In the genomic region with DNA sequence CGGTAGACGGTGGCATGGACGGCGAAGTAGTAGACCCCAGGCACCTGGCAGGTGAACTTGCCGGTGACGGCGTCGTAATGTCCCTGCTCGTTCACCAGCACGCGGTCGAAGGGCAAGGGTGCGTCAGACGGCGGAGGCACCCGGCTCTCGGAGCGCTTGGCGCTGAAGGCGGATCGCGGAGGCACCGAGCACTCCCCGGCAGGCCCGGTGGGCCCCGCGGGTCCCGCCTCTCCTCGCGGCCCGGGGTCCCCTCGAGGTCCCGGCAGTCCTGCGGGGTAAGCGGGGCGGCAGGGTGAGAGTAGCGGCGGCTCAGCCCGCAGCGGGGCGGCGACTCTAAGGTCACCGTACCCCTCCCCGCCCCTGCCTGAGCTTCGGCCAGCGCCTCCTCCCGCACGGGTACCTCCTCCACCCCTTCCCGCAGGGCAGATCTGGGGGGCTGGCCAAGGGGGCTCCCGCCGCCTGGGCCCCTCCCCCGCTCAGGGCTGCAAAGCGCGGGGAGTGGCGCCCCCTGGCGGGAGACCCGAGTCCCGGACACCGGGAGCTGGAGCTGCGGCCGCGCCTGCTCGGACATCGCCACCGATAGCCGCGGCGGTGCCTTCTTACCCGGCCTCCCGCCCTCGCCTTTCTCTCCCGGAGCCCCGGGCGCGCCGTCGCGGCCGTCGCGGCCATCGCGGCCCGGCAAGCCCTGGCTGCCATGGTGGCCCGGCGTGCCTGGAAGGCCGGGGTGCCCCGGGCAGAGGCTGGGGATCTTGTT, we compare ENCODE assay signal across 8 cellular contexts. TPM values are rescaled to one million over a fixed set of nuclear protein-coding genes. Genes with fewer than 3 reads are reported as not detected.
DNase-seq lines count a peak whose midpoint lies in the region; ATAC-seq, FAIRE-seq and TF ChIP-seq lines count a peak whose summit lies in the region.

No MANE protein-coding gene starts in this region.

- no peak for FAIRE-seq in GM12891 (lab: Jason Lieb, UNC)

- CTCF ChIA-PET in A673 (lab: Charles Lee): interaction anchor here (0.5 to 4.2 kb wide), 11 partner anchors 10 to 273 kb away, joined by 3 to 40 read pairs (median 3); partner anchors contain the start of genes MCAM and USP2

- peak; percentile 76 for ATAC-seq in mucosa of descending colon

- H3K36me3 ChIP-seq in A673 (ENCODE audit: insufficient read depth, low read length, poor library complexity, severe bottlenecking): peaks cover 12% of the 10 kb centered on the region
- no peaks in the 10 kb centered on the region for H3K36me3 ChIP-seq in WERI-Rb-1
- no peaks in the 10 kb centered on the region for H3K36me3 ChIP-seq in mucosa of descending colon (ENCODE audit: low read depth)
- no peaks in the 10 kb centered on the region for H3K36me3 ChIP-seq in transverse colon
- H3K36me3 ChIP-seq in HAP-1 (replicated peaks): peaks cover 14% of the 10 kb centered on the region

- no TSS peak for BruUV-seq in A673 (replicated peaks; lab: Mats Ljungman, UMichigan)

- H3K4me1 ChIP-seq in A673 (ENCODE audit: insufficient read depth, low read length, poor library complexity, severe bottlenecking) (peaks cover 44% of the 10 kb centered on the region), mucosa of descending colon (ENCODE audit: low read depth) (peaks cover 30% of the 10 kb centered on the region), transverse colon (peaks cover 23 to 62% (median 48%) of the 10 kb centered on the region in 4 donors), HAP-1 (peaks cover 11% of the 10 kb centered on the region)

- 21% methylated on average over 17 of the region's 88 CpGs; no CpG with 5 or more reads in 1 of the 2 donors for WGBS in transverse colon (ENCODE audit: low coverage in 1 of 2), 2 donors

- intact Hi-C loops in A673 (cut with micrococcal nuclease; ENCODE audit: unreplicated experiment): loop anchor here (5.0 to 10.0 kb wide), 2 partner anchors 43 to 435 kb away; partner anchors contain the start of gene USP2
- intact Hi-C loops in mucosa of descending colon (cut with DNase I, micrococcal nuclease): no loop called here
- intact Hi-C loops in transverse colon (cut with DNase I; ENCODE audit: low total_unique reads): no loop called here

- H3K9me3 ChIP-seq in A673 (ENCODE audit: low read depth, low read length, poor library complexity, severe bottlenecking) (no peaks in the 10 kb centered on the region), WERI-Rb-1 (ENCODE audit: severe bottlenecking) (no peaks in the 10 kb centered on the region), mucosa of descending colon (no peaks in the 10 kb centered on the region), transverse colon (no peaks in the 10 kb centered on the region), HAP-1 (no peaks in the 10 kb centered on the region)

- peak overlapping the region; percentile 58 for H3K4me3 ChIP-seq in A673 (ENCODE audit: low read depth, low read length, poor library complexity, severe bottlenecking)
- H3K4me3 ChIP-seq in WERI-Rb-1 (ENCODE audit: low read depth, low read length): peak overlapping the region; percentile 44
- peak overlapping the region; percentile 3 for H3K4me3 ChIP-seq in epithelial cell of esophagus (ENCODE audit: low read length)
- H3K4me3 ChIP-seq in mucosa of descending colon: peak overlapping the region; percentile 15
- H3K4me3 ChIP-seq in transverse colon: peak overlapping the region; percentile 27 to 49 (median 42)
- H3K4me3 ChIP-seq in HAP-1: no peak overlapping the region

- peak overlapping the region; percentile 48 for H3K27ac ChIP-seq in A673 (ENCODE audit: low read depth, low read length, poor library complexity, severe bottlenecking)
- no peak overlapping the region for H3K27ac ChIP-seq in WERI-Rb-1
- peak overlapping the region; percentile 80 to 84 (median 82) for H3K27ac ChIP-seq in transverse colon

- DNase-seq in A673 (ENCODE audit: low spot score): peak; percentile 58
- peak; percentile 72 for DNase-seq in GM12891 (ENCODE audit: insufficient read length, low spot score)
- peak; percentile 76 for DNase-seq in WERI-Rb-1
- DNase-seq in epithelial cell of esophagus (ENCODE audit: low read depth): peak; percentile 29
- peak; percentile 71 to 78 (median 72) for DNase-seq in mucosa of descending colon
- DNase-seq in transverse colon: peak; percentile 68
- DNase-seq in cerebellar nuclear complex (lab: John Stamatoyannopoulos, UW): no peak
- DNase-seq in HAP-1 (ENCODE audit: low spot score in 2 of 2): no peak

- H3K27me3 ChIP-seq in A673 (replicated peaks; ENCODE audit: insufficient read depth, low read depth, low read length, poor library complexity): peaks cover 16% of the 10 kb centered on the region
- H3K27me3 ChIP-seq in WERI-Rb-1 (ENCODE audit: insufficient read depth, low read depth, severe bottlenecking): peaks cover 25% of the 10 kb centered on the region
- peaks cover 41% of the 10 kb centered on the region for H3K27me3 ChIP-seq in transverse colon
- H3K27me3 ChIP-seq in HAP-1 (ENCODE audit: low read depth): no peaks in the 10 kb centered on the region

- in situ Hi-C loops in transverse colon (cut with MboI; ENCODE audit: low pct_ligation_motif_present in 1 of 4, low pct_unique_long_range_greater_than_20kb in 1 of 4, low sequenced_read_pairs in 3 of 4): no loop called here
- in situ Hi-C loops in HAP-1 (cut with MboI; ENCODE audit: low sequenced_read_pairs): no loop called here

- TF ChIP-seq EP300 in transverse colon (IDR thresholded peaks at IDR 0.05; ENCODE audit: low read depth): no peak

- peak; percentile 90 for TF ChIP-seq CTCF in A673 (conservative IDR thresholded peaks at IDR 0.05; ENCODE audit: low read depth, low read length)
- peak; percentile 89 for TF ChIP-seq CTCF in WERI-Rb-1 (IDR thresholded peaks at IDR 0.05; ENCODE audit: low read depth, low read length)
- peak; percentile 40 for TF ChIP-seq CTCF in epithelial cell of esophagus (IDR thresholded peaks at IDR 0.05; ENCODE audit: insufficient read depth, low read depth, low read length, missing control alignments)
- TF ChIP-seq CTCF in mucosa of descending colon (IDR thresholded peaks at IDR 0.05): peak; percentile 77
- TF ChIP-seq CTCF in transverse colon (IDR thresholded peaks at IDR 0.05): peak; percentile 67 to 93 (median 90)

- POLR2A ChIA-PET in A673 (lab: Charles Lee; ENCODE audit: low non-redundant PET): no interaction called here

- TF ChIP-seq POLR2A in GM12891 (IDR thresholded peaks at IDR 0.05; ENCODE audit: low read depth, low read length): no peak
- TF ChIP-seq POLR2A in transverse colon (IDR thresholded peaks at IDR 0.05): no peak

TF ChIP-seq in GM12891, 5 proteins besides CTCF, POLR2A, EP300 and RAD21:
- no peak for TF ChIP-seq SPI1 (IDR thresholded peaks at IDR 0.05; ENCODE audit: low read depth, low read length)
- TF ChIP-seq POLR2AphosphoS5 (IDR thresholded peaks at IDR 0.05; ENCODE audit: low read depth, low read length): no peak
- TF ChIP-seq POU2F2 (IDR thresholded peaks at IDR 0.05; ENCODE audit: low read depth, low read length): no peak
- no peak for TF ChIP-seq PAX5 (IDR thresholded peaks at IDR 0.05; ENCODE audit: insufficient read depth, low read length, severe bottlenecking)
- TF ChIP-seq TAF1 (IDR thresholded peaks at IDR 0.05; ENCODE audit: low read depth, low read length): no peak
TF ChIP-seq in GM12891: peak in this region for 0.

RNA-seq across cellular contexts. Expression of gene C1QTNF5, which starts 0.9 kb away (rescaled TPM):
- total RNA-seq in A673 (2021) (0.31 TPM in 1 of 2 replicates, not detected in the other), mucosa of descending colon (10 to 100 TPM in 1 of 3 donors, 1 to 10 TPM in 2; 5.1 to 13.9 (median 9.3) TPM), transverse colon (10 to 100 TPM in 2 of 4 donors, 1 to 10 TPM in 2; 7.6 to 20.5 (median 11.4) TPM)
- polyA plus RNA-seq in GM12891 (2012; ENCODE audit: low read depth, missing spikeins): not detected

RNA-seq across cellular contexts. Expression of gene RNF26, which starts 5.4 kb away (rescaled TPM):
- 81.3 and 89.3 TPM in 2 replicates for total RNA-seq in A673 (2021)
- polyA plus RNA-seq in GM12891 (2012; ENCODE audit: low read depth, missing spikeins): 14.5 TPM
- 10 to 100 TPM; 20.7 to 24.7 (median 23.7) TPM for total RNA-seq in mucosa of descending colon
- 10 to 100 TPM; 10.0 to 27.3 (median 13.9) TPM for total RNA-seq in transverse colon

RNA-seq across cellular contexts. Expression of gene MFRP, which starts 6.7 kb away (rescaled TPM):
- not detected in 2 replicates for total RNA-seq in A673 (2021)
- not detected for polyA plus RNA-seq in GM12891 (2012; ENCODE audit: low read depth, missing spikeins)
- not detected for total RNA-seq in mucosa of descending colon
- under 1 TPM in 1 of 4 donors, not detected in 3; 0.32 TPM for total RNA-seq in transverse colon

RNA-seq across cellular contexts. Expression of gene MCAM, which starts 22.8 kb away (rescaled TPM):
- total RNA-seq in A673 (2021): 14.4 and 20.0 TPM in 2 replicates
- polyA plus RNA-seq in GM12891 (2012; ENCODE audit: low read depth, missing spikeins): 0.39 TPM
- total RNA-seq in mucosa of descending colon: 100 to 1,000 TPM in 1 of 3 donors, 10 to 100 TPM in 1, 1 to 10 TPM in 1; 9.7 to 186 (median 32.5) TPM
- 100 to 1,000 TPM in 3 of 4 donors, 10 to 100 TPM in 1; 87.4 to 466 (median 150) TPM for total RNA-seq in transverse colon

RNA-seq across cellular contexts. Expression of gene USP2, which starts 41.7 kb away (rescaled TPM):
- total RNA-seq in A673 (2021): 4.8 and 6.2 TPM in 2 replicates
- 0.04 TPM for polyA plus RNA-seq in GM12891 (2012; ENCODE audit: low read depth, missing spikeins)
- 10 to 100 TPM; 16.9 to 84.3 (median 26.7) TPM for total RNA-seq in mucosa of descending colon
- 10 to 100 TPM in 3 of 4 donors, 1 to 10 TPM in 1; 9.8 to 26.6 (median 22.7) TPM for total RNA-seq in transverse colon

Comparison
In these comparisons a context has a peak if more than half of its experiments do, and no peak if none do; other contexts are left out.
1. DNase-seq: peak in A673 (single experiment), GM12891 (single experiment), WERI-Rb-1 (single experiment), epithelial cell of esophagus (single experiment), mucosa of descending colon (3 of 3) and transverse colon (single experiment); none in cerebellar nuclear complex (0 of 2) and HAP-1 (0 of 2).
2. CTCF ChIP-seq: peak in every context shown above with its lines; median percentile 90 in A673; 90 in transverse colon; 89 in WERI-Rb-1; 77 in mucosa of descending colon; 40 in epithelial cell of esophagus.